1 cellular context compared by ENCODE assay signal in genomic region chr1:59730759-59731478, GRCh38.
TF ChIP-seq lines count a peak whose summit lies in the region.

No MANE protein-coding gene starts in this region.

TF ChIP-seq in K562, 482 proteins besides CTCF, POLR2A, EP300 and RAD21 (continued from another document and continues in another):
- TF ChIP-seq, protein P1, sequence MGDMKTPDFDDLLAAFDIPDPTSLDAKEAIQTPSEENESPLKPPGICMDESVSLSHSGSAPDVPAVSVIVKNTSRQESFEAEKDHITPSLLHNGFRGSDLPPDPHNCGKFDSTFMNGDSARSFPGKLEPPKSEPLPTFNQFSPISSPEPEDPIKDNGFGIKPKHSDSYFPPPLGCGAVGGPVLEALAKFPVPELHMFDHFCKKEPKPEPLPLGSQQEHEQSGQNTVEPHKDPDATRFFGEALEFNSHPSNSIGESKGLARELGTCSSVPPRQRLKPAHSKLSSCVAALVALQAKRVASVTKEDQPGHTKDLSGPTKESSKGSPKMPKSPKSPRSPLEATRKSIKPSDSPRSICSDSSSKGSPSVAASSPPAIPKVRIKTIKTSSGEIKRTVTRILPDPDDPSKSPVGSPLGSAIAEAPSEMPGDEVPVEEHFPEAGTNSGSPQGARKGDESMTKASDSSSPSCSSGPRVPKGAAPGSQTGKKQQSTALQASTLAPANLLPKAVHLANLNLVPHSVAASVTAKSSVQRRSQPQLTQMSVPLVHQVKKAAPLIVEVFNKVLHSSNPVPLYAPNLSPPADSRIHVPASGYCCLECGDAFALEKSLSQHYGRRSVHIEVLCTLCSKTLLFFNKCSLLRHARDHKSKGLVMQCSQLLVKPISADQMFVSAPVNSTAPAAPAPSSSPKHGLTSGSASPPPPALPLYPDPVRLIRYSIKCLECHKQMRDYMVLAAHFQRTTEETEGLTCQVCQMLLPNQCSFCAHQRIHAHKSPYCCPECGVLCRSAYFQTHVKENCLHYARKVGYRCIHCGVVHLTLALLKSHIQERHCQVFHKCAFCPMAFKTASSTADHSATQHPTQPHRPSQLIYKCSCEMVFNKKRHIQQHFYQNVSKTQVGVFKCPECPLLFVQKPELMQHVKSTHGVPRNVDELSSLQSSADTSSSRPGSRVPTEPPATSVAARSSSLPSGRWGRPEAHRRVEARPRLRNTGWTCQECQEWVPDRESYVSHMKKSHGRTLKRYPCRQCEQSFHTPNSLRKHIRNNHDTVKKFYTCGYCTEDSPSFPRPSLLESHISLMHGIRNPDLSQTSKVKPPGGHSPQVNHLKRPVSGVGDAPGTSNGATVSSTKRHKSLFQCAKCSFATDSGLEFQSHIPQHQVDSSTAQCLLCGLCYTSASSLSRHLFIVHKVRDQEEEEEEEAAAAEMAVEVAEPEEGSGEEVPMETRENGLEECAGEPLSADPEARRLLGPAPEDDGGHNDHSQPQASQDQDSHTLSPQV (IDR thresholded peaks at IDR 0.05): peak; percentile 74; the same call in 1 of the 2 replicates
- TF ChIP-seq IRF1 (CRISPR knock-in tag; IDR thresholded peaks at IDR 0.05; ENCODE audit: borderline replicate concordance) (no peak), MLLT1 (IDR thresholded peaks at IDR 0.05) (no peak), BCLAF1 (IDR thresholded peaks at IDR 0.05; ENCODE audit: borderline replicate concordance in 1 of 2, control insufficient read depth in 1 of 2, low read depth in 2 of 2, low read length in 1 of 2) (no peak), ELF2 (CRISPR knock-in tag; IDR thresholded peaks at IDR 0.05) (no peak), RBM14 (IDR thresholded peaks at IDR 0.05; ENCODE audit: borderline replicate concordance, insufficient read depth, low read depth, low read length) (no peak), MAFF (IDR thresholded peaks at IDR 0.05; ENCODE audit: low read length) (peak; percentile 94), ZNF778 (CRISPR knock-in tag; IDR thresholded peaks at IDR 0.05) (no peak), PRPF4 (IDR thresholded peaks at IDR 0.05; ENCODE audit: insufficient read depth, low read depth, low read length, poor library complexity, severe bottlenecking) (no peak), FOXK2 (conservative IDR thresholded peaks at IDR 0.05 in 1 of 2, IDR thresholded peaks at IDR 0.05 in 1 of 2; ENCODE audit: low read depth in 2 of 2) (peak; percentile 37 to 68; a peak in 3 of 4 replicates), ZNF707 (CRISPR knock-in tag; conservative IDR thresholded peaks at IDR 0.05) (no peak), RFX7 (CRISPR knock-in tag; IDR thresholded peaks at IDR 0.05) (no peak), PURB (CRISPR knock-in tag; IDR thresholded peaks at IDR 0.05; ENCODE audit: low read depth) (no peak), NFE2 (IDR thresholded peaks at IDR 0.05; ENCODE audit: low read depth) (peak; percentile 98), FOXJ2 (tag; IDR thresholded peaks at IDR 0.05) (peak; percentile 7; the same call in 1 of the 2 replicates), ZNF274 (IDR thresholded peaks at IDR 0.05; ENCODE audit: borderline replicate concordance, low read depth, low read length) (no peak), KLF13 (tag; IDR thresholded peaks at IDR 0.05; ENCODE audit: borderline replicate concordance, low read depth) (no peak), ZNF197 (CRISPR knock-in tag; IDR thresholded peaks at IDR 0.05; ENCODE audit: low read depth) (no peak), SFPQ (IDR thresholded peaks at IDR 0.05; ENCODE audit: low read depth, low read length) (no peak), HDAC1 (IDR thresholded peaks at IDR 0.05) (no peak), SMARCA4 (IDR thresholded peaks at IDR 0.05) (peak; percentile 73), ZNF3 (CRISPR knock-in tag; IDR thresholded peaks at IDR 0.05) (no peak), TAF1 (IDR thresholded peaks at IDR 0.05; ENCODE audit: control insufficient read depth, extremely low read depth, insufficient read depth, low read length, severe bottlenecking) (no peak), PHF21A (IDR thresholded peaks at IDR 0.05; ENCODE audit: borderline replicate concordance, low read depth) (no peak), RBM15 (IDR thresholded peaks at IDR 0.05; ENCODE audit: insufficient read depth, low read length) (no peak), ZNF780A (CRISPR knock-in tag; IDR thresholded peaks at IDR 0.05) (no peak), PTBP1 (IDR thresholded peaks at IDR 0.05; ENCODE audit: low read depth, low read length) (no peak), ELF4 (CRISPR knock-in tag; IDR thresholded peaks at IDR 0.05) (no peak), ZFX (CRISPR knock-in tag; IDR thresholded peaks at IDR 0.05) (no peak), USF1 (CRISPR knock-in tag; IDR thresholded peaks at IDR 0.05) (no peak), MTA3 (IDR thresholded peaks at IDR 0.05; ENCODE audit: borderline replicate concordance) (0 out of 2 replicates have a peak, but pooled peaks have one; percentile 50), MCM7 (IDR thresholded peaks at IDR 0.05) (no peak), SOX6 (IDR thresholded peaks at IDR 0.05) (peak; percentile 43), MAFK (IDR thresholded peaks at IDR 0.05; ENCODE audit: low read length) (peak; percentile 92), HDAC6 (IDR thresholded peaks at IDR 0.05; ENCODE audit: low read depth, low read length) (no peak), HIVEP1 (CRISPR knock-in tag; IDR thresholded peaks at IDR 0.05) (no peak), ZNF263 (CRISPR knock-in tag; IDR thresholded peaks at IDR 0.05; ENCODE audit: borderline replicate concordance) (no peak)
- TF ChIP-seq, protein P2, sequence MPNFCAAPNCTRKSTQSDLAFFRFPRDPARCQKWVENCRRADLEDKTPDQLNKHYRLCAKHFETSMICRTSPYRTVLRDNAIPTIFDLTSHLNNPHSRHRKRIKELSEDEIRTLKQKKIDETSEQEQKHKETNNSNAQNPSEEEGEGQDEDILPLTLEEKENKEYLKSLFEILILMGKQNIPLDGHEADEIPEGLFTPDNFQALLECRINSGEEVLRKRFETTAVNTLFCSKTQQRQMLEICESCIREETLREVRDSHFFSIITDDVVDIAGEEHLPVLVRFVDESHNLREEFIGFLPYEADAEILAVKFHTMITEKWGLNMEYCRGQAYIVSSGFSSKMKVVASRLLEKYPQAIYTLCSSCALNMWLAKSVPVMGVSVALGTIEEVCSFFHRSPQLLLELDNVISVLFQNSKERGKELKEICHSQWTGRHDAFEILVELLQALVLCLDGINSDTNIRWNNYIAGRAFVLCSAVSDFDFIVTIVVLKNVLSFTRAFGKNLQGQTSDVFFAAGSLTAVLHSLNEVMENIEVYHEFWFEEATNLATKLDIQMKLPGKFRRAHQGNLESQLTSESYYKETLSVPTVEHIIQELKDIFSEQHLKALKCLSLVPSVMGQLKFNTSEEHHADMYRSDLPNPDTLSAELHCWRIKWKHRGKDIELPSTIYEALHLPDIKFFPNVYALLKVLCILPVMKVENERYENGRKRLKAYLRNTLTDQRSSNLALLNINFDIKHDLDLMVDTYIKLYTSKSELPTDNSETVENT (CRISPR knock-in tag; IDR thresholded peaks at IDR 0.05): no peak
- TF ChIP-seq, protein P3, sequence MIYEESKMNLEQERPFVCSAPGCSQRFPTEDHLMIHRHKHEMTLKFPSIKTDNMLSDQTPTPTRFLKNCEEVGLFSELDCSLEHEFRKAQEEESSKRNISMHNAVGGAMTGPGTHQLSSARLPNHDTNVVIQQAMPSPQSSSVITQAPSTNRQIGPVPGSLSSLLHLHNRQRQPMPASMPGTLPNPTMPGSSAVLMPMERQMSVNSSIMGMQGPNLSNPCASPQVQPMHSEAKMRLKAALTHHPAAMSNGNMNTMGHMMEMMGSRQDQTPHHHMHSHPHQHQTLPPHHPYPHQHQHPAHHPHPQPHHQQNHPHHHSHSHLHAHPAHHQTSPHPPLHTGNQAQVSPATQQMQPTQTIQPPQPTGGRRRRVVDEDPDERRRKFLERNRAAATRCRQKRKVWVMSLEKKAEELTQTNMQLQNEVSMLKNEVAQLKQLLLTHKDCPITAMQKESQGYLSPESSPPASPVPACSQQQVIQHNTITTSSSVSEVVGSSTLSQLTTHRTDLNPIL (CRISPR knock-in tag; IDR thresholded peaks at IDR 0.05): no peak
- TF ChIP-seq, protein P4, sequence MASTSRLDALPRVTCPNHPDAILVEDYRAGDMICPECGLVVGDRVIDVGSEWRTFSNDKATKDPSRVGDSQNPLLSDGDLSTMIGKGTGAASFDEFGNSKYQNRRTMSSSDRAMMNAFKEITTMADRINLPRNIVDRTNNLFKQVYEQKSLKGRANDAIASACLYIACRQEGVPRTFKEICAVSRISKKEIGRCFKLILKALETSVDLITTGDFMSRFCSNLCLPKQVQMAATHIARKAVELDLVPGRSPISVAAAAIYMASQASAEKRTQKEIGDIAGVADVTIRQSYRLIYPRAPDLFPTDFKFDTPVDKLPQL (IDR thresholded peaks at IDR 0.05; ENCODE audit: extremely low read depth, insufficient read length): no peak
- TF ChIP-seq, protein P5, sequence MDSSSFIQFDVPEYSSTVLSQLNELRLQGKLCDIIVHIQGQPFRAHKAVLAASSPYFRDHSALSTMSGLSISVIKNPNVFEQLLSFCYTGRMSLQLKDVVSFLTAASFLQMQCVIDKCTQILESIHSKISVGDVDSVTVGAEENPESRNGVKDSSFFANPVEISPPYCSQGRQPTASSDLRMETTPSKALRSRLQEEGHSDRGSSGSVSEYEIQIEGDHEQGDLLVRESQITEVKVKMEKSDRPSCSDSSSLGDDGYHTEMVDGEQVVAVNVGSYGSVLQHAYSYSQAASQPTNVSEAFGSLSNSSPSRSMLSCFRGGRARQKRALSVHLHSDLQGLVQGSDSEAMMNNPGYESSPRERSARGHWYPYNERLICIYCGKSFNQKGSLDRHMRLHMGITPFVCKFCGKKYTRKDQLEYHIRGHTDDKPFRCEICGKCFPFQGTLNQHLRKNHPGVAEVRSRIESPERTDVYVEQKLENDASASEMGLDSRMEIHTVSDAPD (CRISPR knock-in tag; IDR thresholded peaks at IDR 0.05): no peak
